Comparison of ENCODE assay signal across 19 cellular contexts in genomic region chr5:65775476-65775875, GRCh38.
"Had no signal": no experiment of that assay in that cellular context is flagged by ENCODE, and none has a peak within 500 bp of the region (broad histone marks: within the 10 kb centered on the region; RNA-seq: fewer than 3 reads in every experiment).

No MANE protein-coding gene starts in this region.

- DNase-seq: activated CD4-positive, alpha-beta memory T cell treated with anti-CD3 and anti-CD28 coated beads, Interleukin-2, amount 10 ng/mL, durations not matched to agents 7 days and 5 days; activated CD4-positive, alpha-beta T cell treated with anti-CD3 and anti-CD28 coated beads, Interleukin-2, amount 10 ng/mL, durations not matched to agents 24 days and 14 days; activated CD4-positive, CD25-positive, alpha-beta regulatory T cell; activated gamma-delta T cell; activated naive CD4-positive, alpha-beta T cell treated with anti-CD3 and anti-CD28 coated beads, Interleukin-2, amount 50 U/mL, for 16 hours; activated naive CD8-positive, alpha-beta T cell treated with anti-CD3 and anti-CD28 coated beads, Interleukin-2, amount 50 U/mL, for 24 hours; effector memory CD8-positive, alpha-beta T cell; glutamatergic neuron; hippocampal formation; kidney glomerular epithelial cell; left ventricle myocardium inferior; midbrain; posterior cingulate gyrus; stimulated activated CD4-positive, alpha-beta T cell treated with anti-CD3 and anti-CD28 coated beads, Interleukin-2, amount 100 ng/mL, for 48 hours; stimulated activated naive CD4-positive, alpha-beta T cell; thyroid gland had no signal

- H3K27ac ChIP-seq: esophagus muscularis mucosa, left ventricle myocardium inferior had no signal

- H3K4me3 ChIP-seq: esophagus muscularis mucosa, left ventricle myocardium inferior, thyroid gland had no signal

- H3K4me1 Mint-ChIP-seq: neural crest cell had no signal

- H3K9me3 Mint-ChIP-seq: activated CD4-positive, alpha-beta memory T cell treated with anti-CD3 and anti-CD28 coated beads, Interleukin-2, amount 10 ng/mL, durations not matched to agents 7 days and 5 days; activated naive CD8-positive, alpha-beta T cell treated with anti-CD3 and anti-CD28 coated beads, Interleukin-2, amount 50 U/mL, for 24 hours; activated T-helper 1 cell treated with anti-CD3 and anti-CD28 coated beads, Interleukin-12 subunit alpha, Interleukin-12 subunit beta, Interleukin-2, Interleukin-4 antibody, amounts not matched to agents 30 ng/mL and 10 ng/mL and 1 ng/mL, durations not matched to agents 14 hours and 24 hours and 36 hours; effector memory CD8-positive, alpha-beta T cell; neural crest cell had no signal

- H3K27ac Mint-ChIP-seq: activated CD4-positive, alpha-beta memory T cell treated with anti-CD3 and anti-CD28 coated beads, Interleukin-2, amount 10 ng/mL, durations not matched to agents 7 days and 5 days; activated CD4-positive, alpha-beta T cell treated with anti-CD3 and anti-CD28 coated beads, Interleukin-2, amount 10 ng/mL, durations not matched to agents 24 days and 14 days; activated naive CD8-positive, alpha-beta T cell treated with anti-CD3 and anti-CD28 coated beads, Interleukin-2, amount 50 U/mL, for 24 hours; activated T-helper 1 cell treated with anti-CD3 and anti-CD28 coated beads, Interleukin-12 subunit alpha, Interleukin-12 subunit beta, Interleukin-2, Interleukin-4 antibody, amounts not matched to agents 30 ng/mL and 10 ng/mL and 1 ng/mL, durations not matched to agents 14 hours and 24 hours and 36 hours; effector memory CD8-positive, alpha-beta T cell had no signal

- H3K27me3 Mint-ChIP-seq: activated CD4-positive, alpha-beta memory T cell treated with anti-CD3 and anti-CD28 coated beads, Interleukin-2, amount 10 ng/mL, durations not matched to agents 7 days and 5 days; activated CD4-positive, alpha-beta T cell treated with anti-CD3 and anti-CD28 coated beads, Interleukin-2, amount 10 ng/mL, durations not matched to agents 24 days and 14 days; activated naive CD8-positive, alpha-beta T cell treated with anti-CD3 and anti-CD28 coated beads, Interleukin-2, amount 50 U/mL, for 24 hours; effector memory CD8-positive, alpha-beta T cell had no signal

- H3K4me3 Mint-ChIP-seq: activated CD4-positive, alpha-beta memory T cell treated with anti-CD3 and anti-CD28 coated beads, Interleukin-2, amount 10 ng/mL, durations not matched to agents 7 days and 5 days; activated CD4-positive, alpha-beta T cell treated with anti-CD3 and anti-CD28 coated beads, Interleukin-2, amount 10 ng/mL, durations not matched to agents 24 days and 14 days; activated naive CD8-positive, alpha-beta T cell treated with anti-CD3 and anti-CD28 coated beads, Interleukin-2, amount 50 U/mL, for 24 hours; activated T-helper 1 cell treated with anti-CD3 and anti-CD28 coated beads, Interleukin-12 subunit alpha, Interleukin-12 subunit beta, Interleukin-2, Interleukin-4 antibody, amounts not matched to agents 30 ng/mL and 10 ng/mL and 1 ng/mL, durations not matched to agents 14 hours and 24 hours and 36 hours; effector memory CD8-positive, alpha-beta T cell; neural crest cell had no signal

- ATAC-seq: activated naive CD8-positive, alpha-beta T cell treated with anti-CD3 and anti-CD28 coated beads, Interleukin-2, amount 50 U/mL, for 24 hours; effector memory CD8-positive, alpha-beta T cell had no signal

- H3K9me3 ChIP-seq: esophagus muscularis mucosa, left ventricle myocardium inferior, thyroid gland had no signal

- H3K27me3 ChIP-seq: esophagus muscularis mucosa, thyroid gland had no signal

- H3K36me3 ChIP-seq: thyroid gland had no signal

- H3K4me1 ChIP-seq: esophagus muscularis mucosa had no signal
